In the genomic region with DNA sequence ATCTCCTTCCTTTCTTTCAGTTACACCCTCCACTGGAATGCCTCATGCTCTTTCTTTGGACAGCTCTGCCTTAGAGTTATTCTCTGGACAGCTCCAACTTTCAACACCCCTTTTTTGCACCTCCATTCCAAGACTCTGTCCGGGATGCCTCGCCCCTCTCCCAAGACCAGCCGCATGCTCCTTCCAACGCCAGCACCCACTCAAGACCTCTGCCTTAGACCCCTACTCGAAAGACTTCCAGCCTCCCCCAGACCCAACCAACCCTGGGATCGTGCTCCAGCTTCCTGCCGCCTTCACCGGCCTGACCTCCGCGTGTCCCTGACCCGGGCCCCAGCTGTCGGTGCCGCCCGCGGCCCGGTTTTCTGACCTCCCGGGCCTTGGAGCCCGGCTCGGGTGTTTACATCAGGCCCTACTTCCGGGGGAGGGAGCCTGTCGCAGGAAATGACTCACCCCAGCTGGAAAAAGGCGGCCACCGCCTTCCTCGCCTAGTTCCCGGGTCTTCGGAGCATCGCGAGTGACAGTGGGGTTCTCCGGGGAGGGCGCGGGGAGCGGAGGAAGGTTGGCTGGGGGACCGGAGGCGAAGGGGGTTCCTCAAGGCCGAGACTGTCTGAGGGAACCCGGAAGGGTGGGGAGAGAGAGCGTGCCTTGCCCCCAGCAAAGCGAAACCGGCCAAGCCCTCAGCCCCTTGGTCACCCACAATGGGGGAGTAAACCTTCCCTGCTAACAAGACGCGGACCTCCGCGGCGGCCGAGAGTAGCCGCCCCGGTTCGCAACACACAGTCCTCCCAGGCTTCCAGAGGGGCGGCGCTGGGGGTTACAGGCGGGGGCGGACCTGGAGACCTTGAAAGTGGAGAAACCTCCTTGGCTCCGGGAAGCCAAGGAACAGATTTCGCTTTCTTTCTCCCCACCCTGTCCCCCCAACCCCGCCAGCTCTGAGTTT, we compare ENCODE assay signal across 1 cellular context.
TF ChIP-seq lines count a peak whose summit lies in the region.

A gene (minus strand): TSS at position 399 of the 940 bp plus-strand sequence. CDS start 1,792 bp downstream, outside the sequence.

TF ChIP-seq in HepG2, 621 proteins besides CTCF, POLR2A, EP300 and RAD21 (continued from another document and continues in another):
- TF ChIP-seq, protein P1, sequence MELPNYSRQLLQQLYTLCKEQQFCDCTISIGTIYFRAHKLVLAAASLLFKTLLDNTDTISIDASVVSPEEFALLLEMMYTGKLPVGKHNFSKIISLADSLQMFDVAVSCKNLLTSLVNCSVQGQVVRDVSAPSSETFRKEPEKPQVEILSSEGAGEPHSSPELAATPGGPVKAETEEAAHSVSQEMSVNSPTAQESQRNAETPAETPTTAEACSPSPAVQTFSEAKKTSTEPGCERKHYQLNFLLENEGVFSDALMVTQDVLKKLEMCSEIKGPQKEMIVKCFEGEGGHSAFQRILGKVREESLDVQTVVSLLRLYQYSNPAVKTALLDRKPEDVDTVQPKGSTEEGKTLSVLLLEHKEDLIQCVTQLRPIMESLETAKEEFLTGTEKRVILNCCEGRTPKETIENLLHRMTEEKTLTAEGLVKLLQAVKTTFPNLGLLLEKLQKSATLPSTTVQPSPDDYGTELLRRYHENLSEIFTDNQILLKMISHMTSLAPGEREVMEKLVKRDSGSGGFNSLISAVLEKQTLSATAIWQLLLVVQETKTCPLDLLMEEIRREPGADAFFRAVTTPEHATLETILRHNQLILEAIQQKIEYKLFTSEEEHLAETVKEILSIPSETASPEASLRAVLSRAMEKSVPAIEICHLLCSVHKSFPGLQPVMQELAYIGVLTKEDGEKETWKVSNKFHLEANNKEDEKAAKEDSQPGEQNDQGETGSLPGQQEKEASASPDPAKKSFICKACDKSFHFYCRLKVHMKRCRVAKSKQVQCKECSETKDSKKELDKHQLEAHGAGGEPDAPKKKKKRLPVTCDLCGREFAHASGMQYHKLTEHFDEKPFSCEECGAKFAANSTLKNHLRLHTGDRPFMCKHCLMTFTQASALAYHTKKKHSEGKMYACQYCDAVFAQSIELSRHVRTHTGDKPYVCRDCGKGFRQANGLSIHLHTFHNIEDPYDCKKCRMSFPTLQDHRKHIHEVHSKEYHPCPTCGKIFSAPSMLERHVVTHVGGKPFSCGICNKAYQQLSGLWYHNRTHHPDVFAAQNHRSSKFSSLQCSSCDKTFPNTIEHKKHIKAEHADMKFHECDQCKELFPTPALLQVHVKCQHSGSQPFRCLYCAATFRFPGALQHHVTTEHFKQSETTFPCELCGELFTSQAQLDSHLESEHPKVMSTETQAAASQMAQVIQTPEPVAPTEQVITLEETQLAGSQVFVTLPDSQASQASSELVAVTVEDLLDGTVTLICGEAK (IDR thresholded peaks at IDR 0.05) = peak; percentile 15; the same call in 1 of the 2 replicates
- TF ChIP-seq, protein P1 (CRISPR knock-in tag; IDR thresholded peaks at IDR 0.05) = peak; percentile 25; the same call in 1 of the 2 replicates
- TF ChIP-seq AGO1 (IDR thresholded peaks at IDR 0.05; ENCODE audit: low read depth, low read length, poor library complexity, severe bottlenecking) (no peak), MEIS2 (CRISPR knock-in tag; IDR thresholded peaks at IDR 0.05) (peak; percentile 31; the same call in 1 of the 2 replicates), MTF2 (CRISPR knock-in tag; IDR thresholded peaks at IDR 0.05; ENCODE audit: borderline replicate concordance) (no peak), ZNF547 (CRISPR knock-in tag; IDR thresholded peaks at IDR 0.05) (no peak), ZNF563 (CRISPR knock-in tag; IDR thresholded peaks at IDR 0.05) (peak; percentile 63; the same call in 1 of the 2 replicates), CREB1 (IDR thresholded peaks at IDR 0.05) (no peak), CREB1 (CRISPR knock-in tag; IDR thresholded peaks at IDR 0.05) (0 out of 2 replicates have a peak, but pooled peaks have one; percentile 46), GZF1 (CRISPR knock-in tag; IDR thresholded peaks at IDR 0.05) (no peak), ZNF431 (CRISPR knock-in tag; IDR thresholded peaks at IDR 0.05; ENCODE audit: borderline replicate concordance, low read depth) (no peak), HCFC1 (IDR thresholded peaks at IDR 0.05; ENCODE audit: low read depth, low read length) (no peak), RBAK (CRISPR knock-in tag; IDR thresholded peaks at IDR 0.05) (no peak), PPARG (CRISPR knock-in tag; conservative IDR thresholded peaks at IDR 0.05) (no peak), ZKSCAN1 (IDR thresholded peaks at IDR 0.05; ENCODE audit: low read length) (no peak), PHB2 (IDR thresholded peaks at IDR 0.05; ENCODE audit: partially characterized antibody) (no peak), ZNF468 (CRISPR knock-in tag; IDR thresholded peaks at IDR 0.05) (no peak), ZNF3 (CRISPR knock-in tag; IDR thresholded peaks at IDR 0.05) (no peak), ZNF24 (IDR thresholded peaks at IDR 0.05) (no peak), FOXA3 (CRISPR knock-in tag; IDR thresholded peaks at IDR 0.05) (peak; percentile 66), RBM22 (optimal IDR thresholded peaks at IDR 0.05; ENCODE audit: low read length) (no peak), EED (CRISPR knock-in tag; IDR thresholded peaks at IDR 0.05) (0 out of 2 replicates have a peak, but pooled peaks have one; percentile 38), ZNF564 (CRISPR knock-in tag; IDR thresholded peaks at IDR 0.05) (peak; percentile 71; the same call in 1 of the 2 replicates), ZNF7 (CRISPR knock-in tag; IDR thresholded peaks at IDR 0.05) (no peak), POLR2AphosphoS5 (IDR thresholded peaks at IDR 0.05; ENCODE audit: low read depth, low read length) (peak; percentile 63), TEAD3 (CRISPR knock-in tag; optimal IDR thresholded peaks at IDR 0.05; ENCODE audit: borderline replicate concordance) (no peak), EEA1 (CRISPR knock-in tag; IDR thresholded peaks at IDR 0.05; ENCODE audit: borderline replicate concordance) (peak; percentile 62; the same call in 1 of the 2 replicates), STAT5B (CRISPR knock-in tag; IDR thresholded peaks at IDR 0.05) (no peak), MYNN (CRISPR knock-in tag; IDR thresholded peaks at IDR 0.05; ENCODE audit: low read depth) (no peak), HOXA5 (CRISPR knock-in tag; IDR thresholded peaks at IDR 0.05) (peak; percentile 59; the same call in 1 of the 2 replicates), ZNF441 (CRISPR knock-in tag; IDR thresholded peaks at IDR 0.05; ENCODE audit: borderline replicate concordance) (no peak), ZNF577 (CRISPR knock-in tag; IDR thresholded peaks at IDR 0.05; ENCODE audit: borderline replicate concordance, low read depth) (no peak), ZNF850 (CRISPR knock-in tag; conservative IDR thresholded peaks at IDR 0.05) (no peak)
- TF ChIP-seq, protein P2, sequence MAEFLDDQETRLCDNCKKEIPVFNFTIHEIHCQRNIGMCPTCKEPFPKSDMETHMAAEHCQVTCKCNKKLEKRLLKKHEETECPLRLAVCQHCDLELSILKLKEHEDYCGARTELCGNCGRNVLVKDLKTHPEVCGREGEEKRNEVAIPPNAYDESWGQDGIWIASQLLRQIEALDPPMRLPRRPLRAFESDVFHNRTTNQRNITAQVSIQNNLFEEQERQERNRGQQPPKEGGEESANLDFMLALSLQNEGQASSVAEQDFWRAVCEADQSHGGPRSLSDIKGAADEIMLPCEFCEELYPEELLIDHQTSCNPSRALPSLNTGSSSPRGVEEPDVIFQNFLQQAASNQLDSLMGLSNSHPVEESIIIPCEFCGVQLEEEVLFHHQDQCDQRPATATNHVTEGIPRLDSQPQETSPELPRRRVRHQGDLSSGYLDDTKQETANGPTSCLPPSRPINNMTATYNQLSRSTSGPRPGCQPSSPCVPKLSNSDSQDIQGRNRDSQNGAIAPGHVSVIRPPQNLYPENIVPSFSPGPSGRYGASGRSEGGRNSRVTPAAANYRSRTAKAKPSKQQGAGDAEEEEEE (CRISPR knock-in tag; IDR thresholded peaks at IDR 0.05; ENCODE audit: borderline replicate concordance) = no peak
- TF ChIP-seq, protein P3, sequence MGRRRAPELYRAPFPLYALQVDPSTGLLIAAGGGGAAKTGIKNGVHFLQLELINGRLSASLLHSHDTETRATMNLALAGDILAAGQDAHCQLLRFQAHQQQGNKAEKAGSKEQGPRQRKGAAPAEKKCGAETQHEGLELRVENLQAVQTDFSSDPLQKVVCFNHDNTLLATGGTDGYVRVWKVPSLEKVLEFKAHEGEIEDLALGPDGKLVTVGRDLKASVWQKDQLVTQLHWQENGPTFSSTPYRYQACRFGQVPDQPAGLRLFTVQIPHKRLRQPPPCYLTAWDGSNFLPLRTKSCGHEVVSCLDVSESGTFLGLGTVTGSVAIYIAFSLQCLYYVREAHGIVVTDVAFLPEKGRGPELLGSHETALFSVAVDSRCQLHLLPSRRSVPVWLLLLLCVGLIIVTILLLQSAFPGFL (CRISPR knock-in tag; IDR thresholded peaks at IDR 0.05) = no peak
- TF ChIP-seq, protein P4, sequence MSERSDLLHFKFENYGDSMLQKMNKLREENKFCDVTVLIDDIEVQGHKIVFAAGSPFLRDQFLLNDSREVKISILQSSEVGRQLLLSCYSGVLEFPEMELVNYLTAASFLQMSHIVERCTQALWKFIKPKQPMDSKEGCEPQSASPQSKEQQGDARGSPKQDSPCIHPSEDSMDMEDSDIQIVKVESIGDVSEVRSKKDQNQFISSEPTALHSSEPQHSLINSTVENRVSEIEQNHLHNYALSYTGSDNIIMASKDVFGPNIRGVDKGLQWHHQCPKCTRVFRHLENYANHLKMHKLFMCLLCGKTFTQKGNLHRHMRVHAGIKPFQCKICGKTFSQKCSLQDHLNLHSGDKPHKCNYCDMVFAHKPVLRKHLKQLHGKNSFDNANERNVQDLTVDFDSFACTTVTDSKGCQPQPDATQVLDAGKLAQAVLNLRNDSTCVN (CRISPR knock-in tag; IDR thresholded peaks at IDR 0.05; ENCODE audit: borderline replicate concordance) = no peak
- TF ChIP-seq, protein P5, sequence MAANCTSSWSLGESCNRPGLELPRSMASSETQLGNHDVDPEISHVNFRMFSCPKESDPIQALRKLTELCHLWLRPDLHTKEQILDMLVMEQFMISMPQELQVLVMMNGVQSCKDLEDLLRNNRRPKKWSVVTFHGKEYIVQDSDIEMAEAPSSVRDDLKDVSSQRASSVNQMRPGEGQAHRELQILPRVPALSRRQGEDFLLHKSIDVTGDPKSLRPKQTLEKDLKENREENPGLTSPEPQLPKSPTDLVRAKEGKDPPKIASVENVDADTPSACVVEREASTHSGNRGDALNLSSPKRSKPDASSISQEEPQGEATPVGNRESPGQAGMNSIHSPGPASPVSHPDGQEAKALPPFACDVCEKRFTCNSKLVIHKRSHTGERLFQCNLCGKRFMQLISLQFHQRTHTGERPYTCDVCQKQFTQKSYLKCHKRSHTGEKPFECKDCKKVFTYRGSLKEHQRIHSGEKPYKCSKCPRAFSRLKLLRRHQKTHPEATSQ (CRISPR knock-in tag; IDR thresholded peaks at IDR 0.05; ENCODE audit: borderline replicate concordance) = no peak
- TF ChIP-seq, protein P6, sequence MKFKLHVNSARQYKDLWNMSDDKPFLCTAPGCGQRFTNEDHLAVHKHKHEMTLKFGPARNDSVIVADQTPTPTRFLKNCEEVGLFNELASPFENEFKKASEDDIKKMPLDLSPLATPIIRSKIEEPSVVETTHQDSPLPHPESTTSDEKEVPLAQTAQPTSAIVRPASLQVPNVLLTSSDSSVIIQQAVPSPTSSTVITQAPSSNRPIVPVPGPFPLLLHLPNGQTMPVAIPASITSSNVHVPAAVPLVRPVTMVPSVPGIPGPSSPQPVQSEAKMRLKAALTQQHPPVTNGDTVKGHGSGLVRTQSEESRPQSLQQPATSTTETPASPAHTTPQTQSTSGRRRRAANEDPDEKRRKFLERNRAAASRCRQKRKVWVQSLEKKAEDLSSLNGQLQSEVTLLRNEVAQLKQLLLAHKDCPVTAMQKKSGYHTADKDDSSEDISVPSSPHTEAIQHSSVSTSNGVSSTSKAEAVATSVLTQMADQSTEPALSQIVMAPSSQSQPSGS (CRISPR knock-in tag; IDR thresholded peaks at IDR 0.05) = no peak
- TF ChIP-seq, protein P7, sequence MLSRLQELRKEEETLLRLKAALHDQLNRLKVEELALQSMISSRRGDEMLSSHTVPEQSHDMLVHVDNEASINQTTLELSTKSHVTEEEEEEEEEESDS (CRISPR knock-in tag; IDR thresholded peaks at IDR 0.05; ENCODE audit: borderline replicate concordance) = no peak
- TF ChIP-seq, protein P8, sequence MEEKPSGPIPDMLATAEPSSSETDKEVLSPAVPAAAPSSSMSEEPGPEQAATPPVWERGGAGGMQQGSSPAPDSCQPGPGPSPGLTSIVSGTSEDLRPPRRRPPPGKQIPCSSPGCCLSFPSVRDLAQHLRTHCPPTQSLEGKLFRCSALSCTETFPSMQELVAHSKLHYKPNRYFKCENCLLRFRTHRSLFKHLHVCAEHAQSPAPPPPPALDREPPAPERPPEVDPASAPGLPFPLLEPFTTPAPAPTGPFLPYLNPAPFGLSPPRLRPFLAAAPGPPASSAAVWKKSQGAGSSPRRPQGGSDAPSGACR (CRISPR knock-in tag; IDR thresholded peaks at IDR 0.05) = no peak
- TF ChIP-seq, protein P9, sequence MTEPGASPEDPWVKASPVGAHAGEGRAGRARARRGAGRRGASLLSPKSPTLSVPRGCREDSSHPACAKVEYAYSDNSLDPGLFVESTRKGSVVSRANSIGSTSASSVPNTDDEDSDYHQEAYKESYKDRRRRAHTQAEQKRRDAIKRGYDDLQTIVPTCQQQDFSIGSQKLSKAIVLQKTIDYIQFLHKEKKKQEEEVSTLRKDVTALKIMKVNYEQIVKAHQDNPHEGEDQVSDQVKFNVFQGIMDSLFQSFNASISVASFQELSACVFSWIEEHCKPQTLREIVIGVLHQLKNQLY (CRISPR knock-in tag; IDR thresholded peaks at IDR 0.05) = no peak
